Comparison of ENCODE assay signal across 1 cellular context in the genomic region with DNA sequence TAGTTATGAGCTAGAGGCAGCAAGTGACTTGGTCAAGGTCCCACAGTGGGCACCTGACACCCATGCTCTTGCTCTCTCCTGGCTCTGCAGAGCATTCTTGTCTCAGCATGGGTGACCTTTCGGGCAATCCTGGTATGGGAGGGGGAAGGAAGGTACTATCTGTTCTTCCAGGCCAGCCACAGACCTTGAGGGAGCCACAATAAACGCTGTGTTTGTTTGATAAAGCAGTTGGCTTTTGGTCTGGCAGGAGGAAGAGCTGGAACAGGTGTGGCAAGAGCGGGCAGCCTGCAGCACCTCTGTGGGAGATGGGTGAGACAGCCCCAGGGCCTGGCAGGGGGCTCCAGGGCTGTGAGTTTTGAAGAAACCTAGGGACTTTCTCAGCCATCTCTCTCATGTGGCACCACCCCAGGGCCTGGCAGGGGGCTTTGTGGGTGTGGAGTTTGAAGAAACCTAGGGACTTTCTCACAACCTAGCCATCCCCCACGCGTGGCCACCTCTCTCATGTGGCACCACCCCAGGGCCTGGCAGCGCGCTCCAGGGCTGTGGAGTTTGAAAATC.
A peak's percentile ranks its signal among the peaks of the same experiment; 100 is the strongest.
TF ChIP-seq lines count a peak whose summit lies in the region.

No MANE protein-coding gene starts in this region.

TF ChIP-seq in K562, 482 proteins besides CTCF, POLR2A, EP300 and RAD21 (continued from another document):
- TF ChIP-seq CREB3 (tag; conservative IDR thresholded peaks at IDR 0.05; ENCODE audit: low read depth): no peak
- TF ChIP-seq VEZF1 (CRISPR knock-in tag; IDR thresholded peaks at IDR 0.05): peak; percentile 41; the same call in 1 of the 2 replicates
- no peak for TF ChIP-seq CREM (IDR thresholded peaks at IDR 0.05; ENCODE audit: low read depth)
- TF ChIP-seq KLF16 (IDR thresholded peaks at IDR 0.05): peak; percentile 77
- TF ChIP-seq TFAM (CRISPR knock-in tag; conservative IDR thresholded peaks at IDR 0.05): no peak
- no peak for TF ChIP-seq EZH2 (IDR thresholded peaks at IDR 0.05; ENCODE audit: borderline replicate concordance, low read depth, low read length)
- no peak for TF ChIP-seq KAT7 (CRISPR knock-in tag; IDR thresholded peaks at IDR 0.05; ENCODE audit: borderline replicate concordance)
